Comparison of ENCODE assay signal across 24 cellular contexts in the genomic region with DNA sequence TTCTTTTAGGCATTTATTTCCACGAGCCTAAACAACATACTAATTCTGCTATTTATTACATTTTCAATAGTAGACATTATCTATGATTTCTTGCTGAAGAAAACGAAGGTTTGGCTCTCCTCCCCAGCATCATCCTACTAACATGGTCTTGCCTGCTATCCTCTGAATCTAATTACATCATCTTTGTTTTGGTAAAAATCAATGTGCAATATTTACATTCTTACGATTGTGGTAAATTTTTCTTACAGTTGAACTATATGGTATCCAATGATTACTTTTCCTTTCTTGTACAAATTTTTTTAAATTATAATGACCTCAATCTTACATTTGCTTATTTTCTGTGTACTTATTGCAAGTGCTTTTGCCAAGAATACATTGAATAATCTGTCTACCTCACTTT. TPM values are rescaled to one million over a fixed set of nuclear protein-coding genes. Genes with fewer than 3 reads are reported as not detected.
"Had no signal": no experiment of that assay in that cellular context is flagged by ENCODE, and none has a peak within 500 bp of the region (broad histone marks: within the 10 kb centered on the region; RNA-seq: fewer than 3 reads in every experiment).

No MANE protein-coding gene starts in this region.

- H3K36me3 ChIP-seq: left ventricle myocardium inferior, pancreas, prostate gland, stomach, thyroid gland, transverse colon, upper lobe of right lung, uterus had no signal

- DNase-seq: islet precursor cell; left ventricle myocardium inferior; naive thymus-derived CD8-positive, alpha-beta T cell; nucleus accumbens; pancreas; posterior cingulate gyrus; retina; right cardiac atrium; stimulated activated CD4-positive, alpha-beta T cell treated with anti-CD3 and anti-CD28 coated beads, Interleukin-12 subunit alpha, Interleukin-12 subunit beta, amount 100 ng/mL, for 4 hours; stimulated activated CD4-positive, alpha-beta T cell treated with anti-CD3 and anti-CD28 coated beads, Interleukin-15, amount 100 ng/mL, for 24 hours; stimulated activated CD4-positive, alpha-beta T cell treated with anti-CD3 and anti-CD28 coated beads, Interleukin-2, amount 100 ng/mL, for 24 hours; stimulated activated CD4-positive, alpha-beta T cell treated with anti-CD3 and anti-CD28 coated beads, Interleukin-4, amount 100 ng/mL, for 1 hour; stimulated activated naive B cell treated with anti-CD40 and anti-IgM and Interleukin-4, amounts not matched to agents 10 μg/mL and 1 μg/mL and 100 μg/mL, for 72 hours; stimulated activated naive CD8-positive, alpha-beta T cell treated with anti-CD3 and anti-CD28 coated beads, Interleukin-15, Interleukin-2, amounts not matched to agents 100 U/mL and 50 U/mL, for 24 hours; stomach; testis; thyroid gland; transverse colon; upper lobe of right lung; uterus had no signal

- H3K27ac ChIP-seq: left ventricle myocardium inferior, pancreas, prostate gland, stomach, testis, thyroid gland, transverse colon, upper lobe of right lung, uterus had no signal

- H3K4me1 ChIP-seq: pancreas, prostate gland, testis, thyroid gland, upper lobe of right lung had no signal

- H3K27me3 ChIP-seq: pancreas, stomach, testis, thyroid gland, transverse colon, upper lobe of right lung, uterus had no signal

- H3K9me3 ChIP-seq: left ventricle myocardium inferior, pancreas, prostate gland, stomach, testis, thyroid gland, transverse colon, upper lobe of right lung, uterus had no signal

- H3K4me3 ChIP-seq: left ventricle myocardium inferior, lung, pancreas, prostate gland, skin epidermis, stomach, testis, thyroid gland, transverse colon, upper lobe of right lung, uterus had no signal

- ATAC-seq: naive thymus-derived CD8-positive, alpha-beta T cell; pancreas; right cardiac atrium; sciatic nerve; stimulated activated naive B cell treated with anti-CD40 and anti-IgM and Interleukin-4, amounts not matched to agents 10 μg/mL and 1 μg/mL and 100 μg/mL, for 72 hours; stimulated activated naive CD8-positive, alpha-beta T cell treated with anti-CD3 and anti-CD28 coated beads, Interleukin-15, Interleukin-2, amounts not matched to agents 100 U/mL and 50 U/mL, for 24 hours; upper lobe of right lung had no signal

RNA-seq across cellular contexts. Expression of a gene that starts 7.0 kb away (rescaled TPM):
- total RNA-seq: naive thymus-derived CD8-positive, alpha-beta T cell had no signal
- polyA plus RNA-seq: naive thymus-derived CD8-positive, alpha-beta T cell had no signal
